24 cellular contexts compared by ENCODE assay signal in the genomic region with DNA sequence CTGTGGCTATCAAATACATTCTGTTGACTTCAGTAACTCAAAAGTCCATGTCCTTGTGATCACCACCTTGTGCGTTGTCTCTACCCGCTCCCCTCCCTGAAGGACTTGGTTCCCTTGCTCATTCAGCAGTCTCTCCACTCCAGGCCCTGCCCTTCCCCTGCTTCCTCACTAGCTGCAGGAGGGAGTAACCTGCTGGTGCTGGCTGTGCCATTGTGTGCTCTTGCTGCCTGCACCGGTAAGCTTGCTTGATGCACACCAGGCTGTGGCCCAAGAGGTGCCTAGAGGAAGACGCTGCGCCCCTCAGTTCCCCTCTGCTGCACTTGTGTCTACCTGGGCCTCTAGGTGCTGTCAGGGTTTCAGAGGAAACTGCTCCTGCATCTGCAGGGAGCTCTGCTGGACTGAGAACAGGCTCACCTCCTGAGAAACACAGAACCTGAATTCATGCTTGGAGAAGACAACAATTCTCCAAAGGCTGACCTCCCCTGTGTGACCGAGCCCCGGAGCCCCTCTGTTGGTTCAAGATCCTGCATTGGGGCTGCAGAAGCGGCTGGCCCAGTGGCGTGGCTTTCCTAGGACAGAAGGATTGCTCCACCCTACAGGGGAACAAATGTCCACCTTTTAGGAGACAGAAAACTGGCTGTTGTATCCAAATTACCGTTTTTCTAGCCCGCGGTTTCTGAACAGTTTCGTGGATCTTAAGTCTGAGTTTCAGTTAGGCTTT. TPM values are rescaled to one million over a fixed set of nuclear protein-coding genes. Genes with fewer than 3 reads are reported as not detected.
DNase-seq lines count a peak whose midpoint lies in the region; ATAC-seq and TF ChIP-seq lines count a peak whose summit lies in the region.
"Had no signal": no experiment of that assay in that cellular context is flagged by ENCODE, and none has a peak within 500 bp of the region (broad histone marks: within the 10 kb centered on the region; RNA-seq: fewer than 3 reads in every experiment).

No MANE protein-coding gene starts in this region.

- 74 to 82% methylated on average over 11 to 12 of the region's 13 CpGs for WGBS in thyroid gland, 2 donors
- 79 to 85% (median 84%) methylated on average over 13 of the region's 13 CpGs for WGBS in spleen, 5 donors

- CTCF ChIA-PET in WTC11 (lab: Charles Lee), result interaction anchor here (0.7 to 1.4 kb wide), 6 partner anchors 8 to 328 kb away, joined by 3 to 7 read pairs (median 4); no protein-coding TSS in a partner anchor

- intact Hi-C loops in natural killer cell (cut with micrococcal nuclease), result no loop called here
- intact Hi-C loops in left lung (cut with DNase I), result no loop called here
- intact Hi-C loops in thyroid gland (cut with DNase I), result no loop called here
- intact Hi-C loops in spleen (cut with DNase I; ENCODE audit: low total_unique reads), result no loop called here

- POLR2A ChIA-PET in WTC11 (lab: Charles Lee), result no interaction called here

- H3K36me3 Mint-ChIP-seq in natural killer cell treated with Interleukin-12 subunit alpha and Interleukin-12 subunit beta and Interleukin-15 and Interleukin-18, amount 100 ng/mL, for 72 hours, result no peaks in the 10 kb centered on the region
- H3K36me3 Mint-ChIP-seq in natural killer cell (no peaks in the 10 kb centered on the region), WTC11 (no peaks in the 10 kb centered on the region)
- H3K36me3 Mint-ChIP-seq in activated naive CD4-positive, alpha-beta T cell treated with anti-CD3 and anti-CD28 coated beads, Interleukin-2, amount 50 U/mL, for 72 hours, result no peaks in the 10 kb centered on the region
- H3K36me3 Mint-ChIP-seq: CD8-positive, alpha-beta memory T cell; memory B cell; stimulated activated naive B cell treated with anti-CD40 and anti-IgM and Interleukin-4, amounts not matched to agents 10 μg/mL and 1 μg/mL and 100 μg/mL, for 72 hours had no signal

- H3K9me3 ChIP-seq in left lung (no peaks in the 10 kb centered on the region), thyroid gland (no peaks in the 10 kb centered on the region), spleen (no peaks in the 10 kb centered on the region)
- H3K9me3 ChIP-seq: suprapubic skin, uterus had no signal

- TF ChIP-seq POLR2A in thyroid gland (IDR thresholded peaks at IDR 0.05) (no peak), spleen (IDR thresholded peaks at IDR 0.05) (no peak)

- H3K4me3 Mint-ChIP-seq in natural killer cell treated with Interleukin-12 subunit alpha and Interleukin-12 subunit beta and Interleukin-15 and Interleukin-18, amount 100 ng/mL, for 72 hours, result no peak overlapping the region
- H3K4me3 Mint-ChIP-seq in natural killer cell (no peak overlapping the region), WTC11 (no peak overlapping the region)
- H3K4me3 Mint-ChIP-seq: activated naive CD4-positive, alpha-beta T cell treated with anti-CD3 and anti-CD28 coated beads for 36 hours; activated T-cell treated with anti-CD3 and anti-CD28 coated beads, Interleukin-2, amount 50 U/mL, for 72 hours; memory B cell; stimulated activated naive B cell treated with anti-CD40 and anti-IgM and Interleukin-4, amounts not matched to agents 10 μg/mL and 1 μg/mL and 100 μg/mL, for 72 hours had no signal

- H3K27ac ChIP-seq in left lung (no peak overlapping the region), thyroid gland (no peak overlapping the region), spleen (no peak overlapping the region)
- H3K27ac ChIP-seq: PC-9, suprapubic skin, uterus had no signal

- H3K4me3 ChIP-seq in left lung, result no peak overlapping the region
- no peak overlapping the region for H3K4me3 ChIP-seq in thyroid gland (replicated peaks in 1 of 3)
- H3K4me3 ChIP-seq in spleen, result no peak overlapping the region
- H3K4me3 ChIP-seq: PC-9, suprapubic skin, uterus had no signal

- H3K27me3 Mint-ChIP-seq in natural killer cell treated with Interleukin-12 subunit alpha and Interleukin-12 subunit beta and Interleukin-15 and Interleukin-18, amount 100 ng/mL, for 72 hours, result no peaks in the 10 kb centered on the region
- no peaks in the 10 kb centered on the region for H3K27me3 Mint-ChIP-seq in natural killer cell (ENCODE audit: low read depth in 2 of 2)
- H3K27me3 Mint-ChIP-seq in WTC11 (ENCODE audit: low read depth), result no peaks in the 10 kb centered on the region
- H3K27me3 Mint-ChIP-seq: CD8-positive, alpha-beta memory T cell; memory B cell; stimulated activated naive B cell treated with anti-CD40 and anti-IgM and Interleukin-4, amounts not matched to agents 10 μg/mL and 1 μg/mL and 100 μg/mL, for 72 hours had no signal

- peaks cover 3 to 13% of the 10 kb centered on the region in 2 donors for H3K4me1 ChIP-seq in left lung
- H3K4me1 ChIP-seq in thyroid gland, result peaks cover 36 to 68% of the 10 kb centered on the region in 2 donors
- H3K4me1 ChIP-seq in spleen, result peaks cover 0 to 6% (median 0%) of the 10 kb centered on the region in 6 donors
- H3K4me1 ChIP-seq: suprapubic skin, uterus had no signal

- H3K27ac Mint-ChIP-seq in natural killer cell treated with Interleukin-12 subunit alpha and Interleukin-12 subunit beta and Interleukin-15 and Interleukin-18, amount 100 ng/mL, for 72 hours, result no peak overlapping the region
- H3K27ac Mint-ChIP-seq in natural killer cell (no peak overlapping the region), WTC11 (0 out of 2 replicates have a peak overlapping the region, but pooled peaks have one; percentile 30)
- H3K27ac Mint-ChIP-seq in activated naive CD4-positive, alpha-beta T cell treated with anti-CD3 and anti-CD28 coated beads, Interleukin-2, amount 50 U/mL, for 72 hours, result no peak overlapping the region
- H3K27ac Mint-ChIP-seq: activated naive CD4-positive, alpha-beta T cell treated with anti-CD3 and anti-CD28 coated beads for 36 hours; activated T-cell treated with anti-CD3 and anti-CD28 coated beads, Interleukin-2, amount 50 U/mL, for 72 hours; memory B cell; stimulated activated naive B cell treated with anti-CD40 and anti-IgM and Interleukin-4, amounts not matched to agents 10 μg/mL and 1 μg/mL and 100 μg/mL, for 72 hours had no signal

- H3K36me3 ChIP-seq in left lung (no peaks in the 10 kb centered on the region), thyroid gland (no peaks in the 10 kb centered on the region), spleen (no peaks in the 10 kb centered on the region)
- H3K36me3 ChIP-seq: suprapubic skin, uterus had no signal

- no peaks in the 10 kb centered on the region for H3K9me3 Mint-ChIP-seq in natural killer cell treated with Interleukin-12 subunit alpha and Interleukin-12 subunit beta and Interleukin-15 and Interleukin-18, amount 100 ng/mL, for 72 hours
- H3K9me3 Mint-ChIP-seq in natural killer cell, result no peaks in the 10 kb centered on the region
- H3K9me3 Mint-ChIP-seq in WTC11, result no peaks in the 10 kb centered on the region
- H3K9me3 Mint-ChIP-seq in activated naive CD4-positive, alpha-beta T cell treated with anti-CD3 and anti-CD28 coated beads, Interleukin-2, amount 50 U/mL, for 72 hours, result peaks cover 11 to 12% of the 10 kb centered on the region in 2 donors
- H3K9me3 Mint-ChIP-seq: activated T-cell treated with anti-CD3 and anti-CD28 coated beads, Interleukin-2, amount 50 U/mL, for 72 hours; memory B cell had no signal

- ATAC-seq in natural killer cell treated with Interleukin-12 subunit alpha and Interleukin-12 subunit beta and Interleukin-15 and Interleukin-18, amount 100 ng/mL, for 72 hours, result peak; percentile 27 to 50
- ATAC-seq in natural killer cell, result no peak
- no peak; the same call in 1 of the 2 replicates for ATAC-seq in WTC11
- ATAC-seq in left lung, result peak; percentile 21
- ATAC-seq in activated naive CD4-positive, alpha-beta T cell treated with anti-CD3 and anti-CD28 coated beads, Interleukin-2, amount 50 U/mL, for 72 hours, result no peak
- ATAC-seq: activated T-cell treated with anti-CD3 and anti-CD28 coated beads, Interleukin-2, amount 50 U/mL, for 72 hours; stimulated activated naive B cell treated with anti-CD40 and anti-IgM and Interleukin-4, amounts not matched to agents 10 μg/mL and 1 μg/mL and 100 μg/mL, for 72 hours had no signal

- DNase-seq in natural killer cell treated with Interleukin-12 subunit alpha and Interleukin-12 subunit beta and Interleukin-15 and Interleukin-18, amount 100 ng/mL, for 72 hours (ENCODE audit: low spot score), result no peak
- no peak for DNase-seq in natural killer cell
- DNase-seq in WTC11 (ENCODE audit: low spot score), result no peak
- DNase-seq in left lung, result peak in 1 of 2 donors; percentile 60
- peak; percentile 26 to 45 for DNase-seq in thyroid gland
- no peak for DNase-seq in spleen
- DNase-seq in activated naive CD4-positive, alpha-beta T cell treated with anti-CD3 and anti-CD28 coated beads, Interleukin-2, amount 50 U/mL, for 72 hours (ENCODE audit: low spot score in 2 of 2), result no peak
- no peak for DNase-seq in NCI-H128 (lab: John Stamatoyannopoulos, UW; ENCODE audit: unreplicated experiment)
- DNase-seq: activated CD4-positive, alpha-beta T cell treated with anti-CD3 and anti-CD28 coated beads for 4 hours; activated naive CD4-positive, alpha-beta T cell treated with anti-CD3 and anti-CD28 coated beads for 36 hours; activated T-cell treated with anti-CD3 and anti-CD28 coated beads, Interleukin-2, amount 50 U/mL, for 72 hours; CD8-positive, alpha-beta memory T cell; GF-D8; NCI-H1417 treated with DMSO at 0.1 percent for 48 hours; NCI-H2107; NCI-H446 treated with DMSO at 0.1 percent for 48 hours; PC-9; SIG-M5; stimulated activated CD4-positive, alpha-beta T cell treated with anti-CD3 and anti-CD28 coated beads, Interleukin-2, amount 100 ng/mL, for 48 hours; stimulated activated naive B cell treated with anti-CD40 and anti-IgM and Interleukin-4, amounts not matched to agents 10 μg/mL and 1 μg/mL and 100 μg/mL, for 72 hours; T-helper 1 cell; uterus had no signal

- H3K4me1 Mint-ChIP-seq in natural killer cell treated with Interleukin-12 subunit alpha and Interleukin-12 subunit beta and Interleukin-15 and Interleukin-18, amount 100 ng/mL, for 72 hours (ENCODE audit: low read depth in 2 of 2), result peaks cover 5 to 15% of the 10 kb centered on the region in 2 donors
- H3K4me1 Mint-ChIP-seq in natural killer cell, result peaks cover 11 to 12% of the 10 kb centered on the region in 2 donors
- H3K4me1 Mint-ChIP-seq in WTC11, result peaks cover 50% of the 10 kb centered on the region
- H3K4me1 Mint-ChIP-seq: CD8-positive, alpha-beta memory T cell; memory B cell; stimulated activated naive B cell treated with anti-CD40 and anti-IgM and Interleukin-4, amounts not matched to agents 10 μg/mL and 1 μg/mL and 100 μg/mL, for 72 hours had no signal

- TF ChIP-seq CTCF in natural killer cell (IDR thresholded peaks at IDR 0.05) (no peak), WTC11 (IDR thresholded peaks at IDR 0.05) (no peak), left lung (IDR thresholded peaks at IDR 0.05) (no peak), thyroid gland (IDR thresholded peaks at IDR 0.05) (no peak), spleen (IDR thresholded peaks at IDR 0.05 in 8 of 11, conservative IDR thresholded peaks at IDR 0.05 in 3 of 11) (no peak)

- H3K27me3 ChIP-seq in left lung (no peaks in the 10 kb centered on the region), thyroid gland (no peaks in the 10 kb centered on the region), spleen (replicated peaks in 1 of 7) (no peaks in the 10 kb centered on the region)
- H3K27me3 ChIP-seq: suprapubic skin, uterus had no signal

RNA-seq across cellular contexts. Expression of a gene that starts 33.6 kb away (rescaled TPM):
- 10 to 100 TPM in 1 of 2 donors, 1 to 10 TPM in 1; 7.5 to 19.2 TPM for total RNA-seq in natural killer cell treated with Interleukin-12 subunit alpha and Interleukin-12 subunit beta and Interleukin-15 and Interleukin-18, amount 100 ng/mL, for 72 hours
- 10 to 100 TPM in 2 of 3 donors, 1 to 10 TPM in 1; 5.0 to 13.2 (median 12.1) TPM for total RNA-seq in natural killer cell
- total RNA-seq in WTC11 (2021), result 8.6 to 11.1 TPM (median 9.2 TPM) in 3 replicates
- 10 to 100 TPM; 76.4 to 78.5 TPM for total RNA-seq in left lung
- total RNA-seq in thyroid gland, result 100 to 1,000 TPM; 170 to 198 (median 182) TPM
- 10 to 100 TPM; 44.2 to 97.8 (median 69.9) TPM for total RNA-seq in spleen
- polyA plus RNA-seq in spleen, result 10 to 100 TPM; 23.5 to 28.3 (median 24.1) TPM
- 1 to 10 TPM; 1.7 to 2.8 TPM for total RNA-seq in activated naive CD4-positive, alpha-beta T cell treated with anti-CD3 and anti-CD28 coated beads, Interleukin-2, amount 50 U/mL, for 72 hours

Comparison
In these comparisons a context has a peak if more than half of its experiments do, and no peak if none do; other contexts are left out.
1. ATAC-seq: peak in natural killer cell treated with Interleukin-12 subunit alpha and Interleukin-12 subunit beta and Interleukin-15 and Interleukin-18, amount 100 ng/mL, for 72 hours (2 of 2) and left lung (single experiment); none in natural killer cell (0 of 3), WTC11 (single experiment) and activated naive CD4-positive, alpha-beta T cell treated with anti-CD3 and anti-CD28 coated beads, Interleukin-2, amount 50 U/mL, for 72 hours (0 of 2).
2. DNase-seq: peak in thyroid gland (2 of 2); none in natural killer cell treated with Interleukin-12 subunit alpha and Interleukin-12 subunit beta and Interleukin-15 and Interleukin-18, amount 100 ng/mL, for 72 hours (single experiment), natural killer cell (single experiment), WTC11 (single experiment), spleen (single experiment), activated naive CD4-positive, alpha-beta T cell treated with anti-CD3 and anti-CD28 coated beads, Interleukin-2, amount 50 U/mL, for 72 hours (0 of 2) and NCI-H128 (single experiment).